10 cellular contexts compared by ENCODE assay signal in the genomic region with DNA sequence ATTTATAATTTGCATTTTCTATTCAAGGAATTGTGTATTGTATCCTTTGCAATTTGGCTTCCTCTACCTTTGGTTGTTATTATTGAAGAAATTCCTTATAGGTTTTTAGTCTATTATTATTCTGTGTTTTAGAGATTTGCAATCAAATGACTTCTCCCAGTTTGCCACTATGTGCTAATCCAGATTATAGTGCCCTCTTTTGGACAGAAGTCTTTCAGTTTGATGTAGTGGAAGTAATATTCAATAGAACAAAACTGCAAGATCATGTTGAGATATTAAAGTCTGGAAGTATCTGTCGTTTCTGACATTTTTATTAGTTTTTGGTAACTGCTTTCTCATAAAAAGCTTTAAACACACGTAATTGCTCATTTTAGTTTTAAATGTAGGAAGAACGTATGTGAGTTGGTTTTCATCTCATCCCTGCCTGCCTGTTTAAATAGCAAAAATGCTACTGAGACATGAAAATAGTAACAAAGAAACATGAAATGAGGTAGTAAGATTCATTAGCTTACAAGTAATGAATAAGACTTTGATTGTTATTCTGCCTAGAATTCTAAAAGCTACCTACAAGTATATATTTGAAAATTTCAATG.
DNase-seq lines count a peak whose midpoint lies in the region; TF ChIP-seq lines count a peak whose summit lies in the region.
"Had no signal": no experiment of that assay in that cellular context is flagged by ENCODE, and none has a peak within 500 bp of the region (broad histone marks: within the 10 kb centered on the region; RNA-seq: fewer than 3 reads in every experiment).

No MANE protein-coding gene starts in this region.

- H3K36me3 ChIP-seq in Caco-2 (ENCODE audit: control insufficient read depth, insufficient read depth, low read length), result no peaks in the 10 kb centered on the region; the same call in 1 of the 2 replicates
- H3K36me3 ChIP-seq in esophagus muscularis mucosa, result peaks cover 0 to 25% (median 13%) of the 10 kb centered on the region in 4 donors
- H3K36me3 ChIP-seq: HAP-1 had no signal

- DNase-seq in Caco-2 (peak in 1 of 2 experiments; percentile 13), LHCN-M2 (ENCODE audit: low read depth) (peak; percentile 35), astrocyte of the hippocampus (ENCODE audit: low read depth, low spot score) (peak; percentile 47), midbrain (lab: John Stamatoyannopoulos, UW) (peak; percentile 15), NCI-H2196 (lab: John Stamatoyannopoulos, UW; ENCODE audit: unreplicated experiment) (no peak), GOT3 (lab: John Stamatoyannopoulos, UW) (no peak), esophagus muscularis mucosa (ENCODE audit: extremely low spot score) (no peak)
- DNase-seq in activated naive CD4-positive, alpha-beta T cell treated with anti-CD3 and anti-CD28 coated beads, Interleukin-2, amount 10 ng/mL, durations not matched to agents 7 days and 5 days, result no peak

- H3K4me3 ChIP-seq in Caco-2 (ENCODE audit: low read depth, low read length) (no peak overlapping the region), esophagus muscularis mucosa (no peak overlapping the region)
- H3K4me3 ChIP-seq: gastroesophageal sphincter, HAP-1 had no signal

- H3K9me3 ChIP-seq in Caco-2 (no peaks in the 10 kb centered on the region), esophagus muscularis mucosa (no peaks in the 10 kb centered on the region)
- H3K9me3 ChIP-seq: gastroesophageal sphincter, HAP-1 had no signal

- H3K9me3 Mint-ChIP-seq in Caco-2 (ENCODE audit: unreplicated experiment), result no peaks in the 10 kb centered on the region
- no peaks in the 10 kb centered on the region for H3K9me3 Mint-ChIP-seq in activated naive CD4-positive, alpha-beta T cell treated with anti-CD3 and anti-CD28 coated beads, Interleukin-2, amount 10 ng/mL, durations not matched to agents 7 days and 5 days

- CTCF ChIA-PET in Caco-2 (lab: Charles Lee), result no interaction called here
- CTCF ChIA-PET in activated naive CD4-positive, alpha-beta T cell treated with anti-CD3 and anti-CD28 coated beads, Interleukin-2, amount 10 ng/mL, durations not matched to agents 7 days and 5 days (lab: Charles Lee), result interaction anchor here (0.7 to 6.1 kb wide), 5 partner anchors 17 to 114 kb away, joined by 3 to 42 read pairs (median 4); no protein-coding TSS in a partner anchor

- POLR2A ChIA-PET in Caco-2 (lab: Charles Lee), result no interaction called here

- H3K27ac Mint-ChIP-seq in Caco-2 (ENCODE audit: unreplicated experiment), result no peak overlapping the region
- no peak overlapping the region for H3K27ac Mint-ChIP-seq in activated naive CD4-positive, alpha-beta T cell treated with anti-CD3 and anti-CD28 coated beads, Interleukin-2, amount 10 ng/mL, durations not matched to agents 7 days and 5 days

- TF ChIP-seq CTCF in Caco-2 (IDR thresholded peaks at IDR 0.05; ENCODE audit: insufficient read depth in 1 of 2, low read depth in 1 of 2, low read length in 1 of 2, severe bottlenecking in 1 of 2, unreplicated experiment in 1 of 2) (peak; percentile 25 to 38), esophagus muscularis mucosa (IDR thresholded peaks at IDR 0.05) (peak in 1 of 3 experiments; percentile 17)

- no peak for TF ChIP-seq EP300 in esophagus muscularis mucosa (IDR thresholded peaks at IDR 0.05)

- intact Hi-C loops in Caco-2 (cut with micrococcal nuclease; ENCODE audit: unreplicated experiment), result loop anchor here (2.0 kb wide), 2 partner anchors 44 to 110 kb away; no protein-coding TSS in a partner anchor
- intact Hi-C loops in esophagus muscularis mucosa (cut with DNase I), result no loop called here

- no peaks in the 10 kb centered on the region for H3K27me3 Mint-ChIP-seq in Caco-2 (ENCODE audit: insufficient read depth, unreplicated experiment)
- no peaks in the 10 kb centered on the region for H3K27me3 Mint-ChIP-seq in activated naive CD4-positive, alpha-beta T cell treated with anti-CD3 and anti-CD28 coated beads, Interleukin-2, amount 10 ng/mL, durations not matched to agents 7 days and 5 days

- H3K36me3 Mint-ChIP-seq in Caco-2 (ENCODE audit: insufficient read depth, unreplicated experiment), result no peaks in the 10 kb centered on the region
- peaks cover 56% of the 10 kb centered on the region for H3K36me3 Mint-ChIP-seq in activated naive CD4-positive, alpha-beta T cell treated with anti-CD3 and anti-CD28 coated beads, Interleukin-2, amount 10 ng/mL, durations not matched to agents 7 days and 5 days

- no peak for TF ChIP-seq POLR2A in esophagus muscularis mucosa (IDR thresholded peaks at IDR 0.05; ENCODE audit: low read depth)

- WGBS in esophagus muscularis mucosa, result 71% methylated on average over 3 of the region's 3 CpGs

- H3K27me3 ChIP-seq in Caco-2 (replicated peaks; ENCODE audit: control insufficient read depth, insufficient read depth, low read length) (no peaks in the 10 kb centered on the region), esophagus muscularis mucosa (no peaks in the 10 kb centered on the region)
- H3K27me3 ChIP-seq: gastroesophageal sphincter had no signal

- no TSS peak for BruUV-seq in Caco-2 (replicated peaks; lab: Mats Ljungman, UMichigan)

- no peak overlapping the region for H3K4me3 Mint-ChIP-seq in Caco-2 (ENCODE audit: unreplicated experiment)
- no peak overlapping the region for H3K4me3 Mint-ChIP-seq in activated naive CD4-positive, alpha-beta T cell treated with anti-CD3 and anti-CD28 coated beads, Interleukin-2, amount 10 ng/mL, durations not matched to agents 7 days and 5 days

- H3K27ac ChIP-seq in esophagus muscularis mucosa (replicated peaks in 1 of 4), result no peak overlapping the region
- H3K27ac ChIP-seq: gastroesophageal sphincter had no signal

- H3K4me1 ChIP-seq in Caco-2 (no peaks in the 10 kb centered on the region), esophagus muscularis mucosa (no peaks in the 10 kb centered on the region)
- H3K4me1 ChIP-seq: gastroesophageal sphincter had no signal

- no peaks in the 10 kb centered on the region for H3K4me1 Mint-ChIP-seq in Caco-2 (ENCODE audit: low read depth, unreplicated experiment)
- H3K4me1 Mint-ChIP-seq in activated naive CD4-positive, alpha-beta T cell treated with anti-CD3 and anti-CD28 coated beads, Interleukin-2, amount 10 ng/mL, durations not matched to agents 7 days and 5 days, result peaks cover 4% of the 10 kb centered on the region

Comparison
In these comparisons a context has a peak if more than half of its experiments do, and no peak if none do; other contexts are left out.
1. DNase-seq: peak in LHCN-M2 (single experiment), astrocyte of the hippocampus (single experiment) and midbrain (single experiment); none in NCI-H2196 (single experiment), GOT3 (single experiment), esophagus muscularis mucosa (single experiment) and activated naive CD4-positive, alpha-beta T cell treated with anti-CD3 and anti-CD28 coated beads, Interleukin-2, amount 10 ng/mL, durations not matched to agents 7 days and 5 days (single experiment).